1 cellular context compared by ENCODE assay signal in genomic region chr17:48588074-48588415, GRCh38.
TF ChIP-seq lines count a peak whose summit lies in the region.

No MANE protein-coding gene starts in this region.

TF ChIP-seq in GM12891, 5 proteins besides CTCF, POLR2A, EP300 and RAD21:
- TF ChIP-seq SPI1 (IDR thresholded peaks at IDR 0.05; ENCODE audit: low read depth, low read length): no peak
- TF ChIP-seq POLR2AphosphoS5 (IDR thresholded peaks at IDR 0.05; ENCODE audit: low read depth, low read length): no peak
- TF ChIP-seq TAF1 (IDR thresholded peaks at IDR 0.05; ENCODE audit: low read depth, low read length): no peak
- TF ChIP-seq POU2F2 (IDR thresholded peaks at IDR 0.05; ENCODE audit: low read depth, low read length): no peak
- no peak for TF ChIP-seq PAX5 (IDR thresholded peaks at IDR 0.05; ENCODE audit: insufficient read depth, low read length, severe bottlenecking)
